Comparison of ENCODE assay signal across 8 cellular contexts in genomic region chr2:69724540-69725159, GRCh38. TPM values are rescaled to one million over a fixed set of nuclear protein-coding genes. Genes with fewer than 3 reads are reported as not detected.
A peak's percentile ranks its signal among the peaks of the same experiment; 100 is the strongest.
DNase-seq lines count a peak whose midpoint lies in the region; ATAC-seq and TF ChIP-seq lines count a peak whose summit lies in the region.

No MANE protein-coding gene starts in this region.

- DNase-seq in COLO829 (ENCODE audit: low spot score) (peak; percentile 61), H7 (peak; percentile 78), NCI-H1436 (lab: John Stamatoyannopoulos, UW) (peak; percentile 72), T-helper 1 cell (peak; percentile 62 to 84 (median 73)), amniotic epithelial cell (ENCODE audit: low read depth) (peak; percentile 64), left ventricle myocardium inferior (peak; percentile 79), putamen (ENCODE audit: low spot score) (peak; percentile 83), aorta (peak; percentile 89 to 94)

- peak; percentile 96 for TF ChIP-seq CTCF in left ventricle myocardium inferior (IDR thresholded peaks at IDR 0.05; ENCODE audit: borderline replicate concordance)

- H3K9me3 ChIP-seq in left ventricle myocardium inferior (replicated peaks) = no peaks in the 10 kb centered on the region
- no peaks in the 10 kb centered on the region for H3K9me3 ChIP-seq in aorta (ENCODE audit: control insufficient read depth, low read length)

- H3K27me3 ChIP-seq in H7 (ENCODE audit: control insufficient read depth, insufficient read depth, low read length) (no peaks in the 10 kb centered on the region), left ventricle myocardium inferior (ENCODE audit: low read depth) (no peaks in the 10 kb centered on the region), aorta (ENCODE audit: control insufficient read depth in 1 of 2, insufficient read depth in 2 of 2, low read length in 1 of 2) (no peaks in the 10 kb centered on the region)

- ATAC-seq in aorta (ENCODE audit: low FRiP score) = peak; percentile 93

- WGBS in aorta, 2 donors = 1 to 2% methylated on average over 13 of the region's 13 CpGs

- H3K4me1 ChIP-seq in left ventricle myocardium inferior (peaks cover 12% of the 10 kb centered on the region), aorta (ENCODE audit: control insufficient read depth in 1 of 2, insufficient read depth in 2 of 2, low read length in 2 of 2) (no peaks in the 10 kb centered on the region)

- no peak overlapping the region for H3K4me3 ChIP-seq in H7 (ENCODE audit: insufficient read depth, low read depth, low read length)
- peak overlapping the region; percentile 56 for H3K4me3 ChIP-seq in left ventricle myocardium inferior
- H3K4me3 ChIP-seq in aorta (ENCODE audit: low read length in 2 of 2) = no peak overlapping the region

- H3K27ac ChIP-seq in left ventricle myocardium inferior (replicated peaks) (no peak overlapping the region), aorta (ENCODE audit: low read depth in 1 of 2, low read length in 2 of 2) (no peak overlapping the region)

- H3K36me3 ChIP-seq in H7 (replicated peaks; ENCODE audit: control insufficient read depth, insufficient read depth, low read length) (no peaks in the 10 kb centered on the region), left ventricle myocardium inferior (no peaks in the 10 kb centered on the region), aorta (ENCODE audit: control insufficient read depth in 1 of 2, insufficient read depth in 2 of 2, low read length in 1 of 2) (no peaks in the 10 kb centered on the region)

- intact Hi-C loops in left ventricle myocardium inferior (cut with micrococcal nuclease) (loop anchor here (2.0 kb wide), 1 partner anchor 92 kb away; no protein-coding TSS in a partner anchor), aorta (cut with DNase I) (loop anchor here (1.0 to 2.0 kb wide), 2 partner anchors 90 to 93 kb away; no protein-coding TSS in a partner anchor)

RNA-seq across cellular contexts. Expression of gene ANXA4, which starts 17.3 kb away (rescaled TPM):
- total RNA-seq in H7 (2014; rRNA removed; shearing (Covaris generic)) = 2.8 and 3.0 TPM in 2 replicates
- 30.6 TPM for total RNA-seq in left ventricle myocardium inferior
- 100 to 1,000 TPM in 1 of 2 donors, 10 to 100 TPM in 1; 94.6 to 120 TPM for total RNA-seq in aorta
- polyA plus RNA-seq in aorta = 10 to 100 TPM; 73.0 to 89.8 TPM
